ENCODE assay signal across 8 cellular contexts in the genomic region with DNA sequence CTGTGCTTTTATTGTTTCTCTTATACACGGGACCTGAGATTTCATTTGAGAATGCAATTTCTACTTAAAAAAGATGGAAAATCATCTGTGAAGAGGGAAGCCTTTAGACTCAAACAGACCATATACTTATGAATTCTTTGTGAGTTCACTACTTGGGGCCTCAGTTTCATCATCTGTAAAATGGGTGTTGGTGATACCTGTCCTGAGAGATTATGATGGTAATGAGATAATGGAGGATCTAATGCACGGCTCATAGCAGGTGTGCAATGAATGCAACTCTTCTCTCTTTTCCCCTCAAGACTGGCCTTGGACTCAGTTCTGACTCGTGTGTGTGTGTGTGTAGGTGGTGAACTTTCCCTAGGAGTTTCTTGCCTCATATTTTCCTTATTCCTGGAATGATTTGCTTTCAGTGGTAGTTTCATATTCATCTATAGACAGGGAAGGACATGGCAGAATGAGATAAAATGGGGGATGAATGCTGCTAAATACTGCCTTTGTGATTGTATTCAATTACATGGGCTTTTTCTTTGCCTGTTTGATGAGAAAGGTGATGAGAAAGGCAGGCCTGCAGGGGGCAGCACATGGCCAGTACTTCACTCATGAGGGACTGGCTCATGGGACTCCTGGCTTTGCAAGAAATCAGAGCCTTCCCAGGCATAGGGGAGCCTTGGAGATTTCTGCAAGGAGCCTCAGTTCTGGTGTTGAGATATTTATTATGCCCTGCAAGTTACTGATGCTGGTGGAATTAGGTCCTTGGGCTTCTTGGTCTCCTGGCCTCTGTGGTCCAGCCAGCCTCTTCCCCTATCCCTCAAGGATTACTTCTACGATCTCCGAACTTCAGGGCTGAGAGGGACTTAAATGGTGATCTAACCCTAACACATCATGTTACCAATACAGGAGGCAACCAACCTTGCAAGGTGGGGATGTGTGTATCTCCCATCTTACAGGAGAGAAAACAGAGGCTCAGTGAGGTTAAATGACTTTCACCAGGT.
DNase-seq lines count a peak whose midpoint lies in the region; ATAC-seq and TF ChIP-seq lines count a peak whose summit lies in the region.

No MANE protein-coding gene starts in this region.

- H3K9me3 ChIP-seq in H9 (ENCODE audit: control insufficient read depth, low read depth, low read length) (no peaks in the 10 kb centered on the region), duodenal mucosa (ENCODE audit: control insufficient read depth in 1 of 2, low read length in 2 of 2) (no peaks in the 10 kb centered on the region)

- H3K27me3 ChIP-seq in H9 (ENCODE audit: insufficient read depth, low read length) (no peaks in the 10 kb centered on the region), duodenal mucosa (ENCODE audit: control insufficient read depth in 1 of 2, insufficient read depth in 2 of 2, low read length in 2 of 2) (no peaks in the 10 kb centered on the region)

- no CpG with 5 or more reads among the region's 5 CpGs for WGBS in H9 (ENCODE audit: extremely low coverage, insufficient read length, low lambda C conversion rate)

- H3K9me3 Mint-ChIP-seq in H9, result peaks cover 4% of the 10 kb centered on the region in 2 experiments; a peak in 3 of 5 replicates
- H3K9me3 Mint-ChIP-seq in memory B cell, result no peaks in the 10 kb centered on the region

- no peaks in the 10 kb centered on the region for H3K79me1 ChIP-seq in H9 (ENCODE audit: insufficient read depth, low read depth, low read length, poor library complexity, severe bottlenecking)

- H4K20me1 ChIP-seq in H9 (ENCODE audit: control insufficient read depth, insufficient read depth, insufficient read length), result no peaks in the 10 kb centered on the region

- no peak overlapping the region for H2BK20ac ChIP-seq in H9 (ENCODE audit: low read depth, low read length, poor library complexity, severe bottlenecking)

- H3K27ac Mint-ChIP-seq in H9 (peak overlapping the region in 1 of 3 experiments; percentile 73; a peak in 1 of 7 replicates), memory B cell (no peak overlapping the region)

- H3K27ac ChIP-seq in H9 (ENCODE audit: insufficient read length, low read depth, low read length) (no peak overlapping the region), duodenal mucosa (ENCODE audit: low read depth, low read length) (no peak overlapping the region)

- no peak overlapping the region for H2AFZ ChIP-seq in H9 (ENCODE audit: low read length)

- H2BK5ac ChIP-seq in H9 (ENCODE audit: insufficient read length, low read length), result no peak overlapping the region

- peaks cover 26 to 48% of the 10 kb centered on the region in 2 experiments for H3K4me1 Mint-ChIP-seq in H9
- peaks cover 5% of the 10 kb centered on the region for H3K4me1 Mint-ChIP-seq in memory B cell

- H3K4me1 ChIP-seq in H9 (ENCODE audit: insufficient read depth, low read length) (no peaks in the 10 kb centered on the region), duodenal mucosa (ENCODE audit: control insufficient read depth in 1 of 2, insufficient read depth in 2 of 2, low read length in 2 of 2) (peaks cover 30 to 31% of the 10 kb centered on the region in 2 donors)

- no peaks in the 10 kb centered on the region; the same call in 1 of the 2 replicates for H3K27me3 Mint-ChIP-seq in H9 (ENCODE audit: low read depth)
- peaks cover 9% of the 10 kb centered on the region for H3K27me3 Mint-ChIP-seq in memory B cell

- no peaks in the 10 kb centered on the region for H3K23me2 ChIP-seq in H9 (ENCODE audit: insufficient read length, low read depth, low read length, poor library complexity, severe bottlenecking)

- H4K5ac ChIP-seq in H9 (ENCODE audit: insufficient read length, low read depth, low read length), result no peak overlapping the region

- ATAC-seq in memory B cell (ENCODE audit: low read depth) (peak; percentile 35), HG02840 (IDR thresholded peaks at IDR 0.05; ENCODE audit: low FRiP score, unreplicated experiment) (no peak)

- H3K14ac ChIP-seq in H9 (ENCODE audit: insufficient read depth, low read length), result no peak overlapping the region

- DNase-seq in AG10803 (ENCODE audit: low read depth) (peak; percentile 73), H9 (peak; percentile 86), NCI-H748 (lab: John Stamatoyannopoulos, UW; ENCODE audit: unreplicated experiment) (peak; percentile 67), memory B cell (ENCODE audit: low spot score in 2 of 2) (peak; percentile 37 to 42)
- peak; percentile 78 to 82 for DNase-seq in activated CD4-positive, alpha-beta T cell treated with anti-CD3 and anti-CD28 coated beads, Interleukin-2, amount 50 U/mL, for 48 hours
- peak; percentile 23 to 43 for DNase-seq in stimulated activated CD8-positive, alpha-beta memory T cell treated with anti-CD3 and anti-CD28 coated beads, Interleukin-15, amount 100 ng/mL, for 4 hours (ENCODE audit: low read depth in 2 of 2)

- no peaks in the 10 kb centered on the region for H3K36me3 ChIP-seq in duodenal mucosa (ENCODE audit: control insufficient read depth in 1 of 2, insufficient read depth in 2 of 2, low read length in 2 of 2)

- H3K4ac ChIP-seq in H9 (ENCODE audit: low read depth, low read length), result no peak overlapping the region

- no peak overlapping the region for H4K91ac ChIP-seq in H9 (ENCODE audit: insufficient read length, low read depth, low read length)

- no peak overlapping the region for H3T11ph ChIP-seq in H9 (ENCODE audit: low read length)

- no peak overlapping the region for H2BK15ac ChIP-seq in H9 (ENCODE audit: low read depth, low read length)

- H4K8ac ChIP-seq in H9 (replicated peaks; ENCODE audit: insufficient read length, low read depth, low read length), result no peak overlapping the region

- H2BK120ac ChIP-seq in H9 (ENCODE audit: low read depth, low read length, poor library complexity, severe bottlenecking), result no peak overlapping the region

- H3K4me3 Mint-ChIP-seq in H9, result no peak overlapping the region
- H3K4me3 Mint-ChIP-seq in memory B cell, result no peak overlapping the region

- H2BK12ac ChIP-seq in H9 (ENCODE audit: insufficient read length, low read depth, low read length), result no peak overlapping the region

- H3K9ac ChIP-seq in H9 (ENCODE audit: extremely low read depth, insufficient read length, low read length) (no peak overlapping the region), duodenal mucosa (ENCODE audit: low read depth in 1 of 2, low read length in 2 of 2) (peak overlapping the region; percentile 13 to 26)

- no peak overlapping the region for H3K4me3 ChIP-seq in AG10803 (ENCODE audit: low read length)
- no peak overlapping the region for H3K4me3 ChIP-seq in duodenal mucosa (ENCODE audit: low read depth in 1 of 2, low read length in 2 of 2)

- no peak overlapping the region for H3K23ac ChIP-seq in H9 (ENCODE audit: insufficient read length, low read depth, low read length)

- H3K79me2 ChIP-seq in H9 (ENCODE audit: insufficient read depth, low read length), result no peaks in the 10 kb centered on the region

- no peak overlapping the region for H3K18ac ChIP-seq in H9 (ENCODE audit: insufficient read length, low read depth, low read length)

- TF ChIP-seq CTCF in AG10803 (conservative IDR thresholded peaks at IDR 0.05; ENCODE audit: low read length) (peak; percentile 84), H9 (conservative IDR thresholded peaks at IDR 0.05) (peak; percentile 90)

- no peak overlapping the region for H2AK5ac ChIP-seq in H9 (ENCODE audit: insufficient read length, low read length)

- H3K36me3 Mint-ChIP-seq in H9 (ENCODE audit: insufficient read depth in 1 of 3, low read depth in 3 of 3) (peaks cover 0 to 4% (median 0%) of the 10 kb centered on the region in 3 experiments; a peak in 3 of 7 replicates), memory B cell (no peaks in the 10 kb centered on the region)

- no peak overlapping the region for H3K56ac ChIP-seq in H9 (ENCODE audit: insufficient read length, low read depth, low read length)

- no peak overlapping the region for H3K4me2 ChIP-seq in H9 (ENCODE audit: insufficient read depth, insufficient read length, low read length)

Comparison
In these comparisons a context has a peak if more than half of its experiments do, and no peak if none do; other contexts are left out.
1. DNase-seq: peak in every context shown above with its lines; median percentile 86 in H9; 80 in activated CD4-positive, alpha-beta T cell treated with anti-CD3 and anti-CD28 coated beads, Interleukin-2, amount 50 U/mL, for 48 hours; 73 in AG10803; 67 in NCI-H748; 40 in memory B cell; 33 in stimulated activated CD8-positive, alpha-beta memory T cell treated with anti-CD3 and anti-CD28 coated beads, Interleukin-15, amount 100 ng/mL, for 4 hours.